In the genomic region with DNA sequence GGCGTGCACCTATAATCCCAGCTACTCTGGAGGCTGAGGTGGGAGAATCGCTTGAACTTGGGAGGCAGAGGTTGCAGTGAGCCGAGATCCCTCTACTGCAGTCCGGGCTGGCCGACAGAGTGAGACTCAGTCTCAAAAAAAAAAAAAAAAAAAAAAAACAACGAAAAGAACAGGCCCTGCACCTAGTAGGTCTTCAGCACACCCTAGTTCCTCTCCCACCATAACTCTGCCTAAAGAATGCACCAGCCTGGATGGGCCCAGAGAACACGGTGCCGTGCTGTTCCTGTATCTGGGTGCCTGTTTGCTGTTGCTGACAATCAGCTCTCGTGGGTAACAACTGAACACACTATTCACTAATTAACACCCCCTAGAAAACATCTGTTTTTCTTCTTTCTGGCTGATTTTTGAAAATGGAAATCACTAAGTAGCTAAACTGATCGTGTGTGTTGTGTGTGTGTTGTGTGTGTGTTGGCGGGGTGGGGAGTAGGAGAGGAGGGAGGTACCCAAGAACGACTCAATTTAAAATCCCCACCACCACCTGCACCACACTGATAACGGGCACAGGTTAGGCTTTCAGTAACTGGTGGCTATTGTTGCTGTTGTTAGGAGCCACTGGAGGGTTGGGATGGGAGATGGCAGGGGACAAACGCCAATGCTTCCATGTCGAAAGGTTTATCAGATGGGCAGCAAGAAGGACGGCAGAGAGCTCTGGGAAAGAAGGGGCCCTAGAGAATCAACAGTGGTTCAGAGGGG, we compare ENCODE assay signal across 24 cellular contexts. TPM values are rescaled to one million over a fixed set of nuclear protein-coding genes. Genes with fewer than 3 reads are reported as not detected.
DNase-seq lines count a peak whose midpoint lies in the region; ATAC-seq, FAIRE-seq and TF ChIP-seq lines count a peak whose summit lies in the region.
"Had no signal": no experiment of that assay in that cellular context is flagged by ENCODE, and none has a peak within 500 bp of the region (broad histone marks: within the 10 kb centered on the region; RNA-seq: fewer than 3 reads in every experiment).

No MANE protein-coding gene starts in this region.

- H3K9me3 ChIP-seq in IMR-90 (ENCODE audit: control insufficient read depth, insufficient read depth, low read length): no peaks in the 10 kb centered on the region
- no peaks in the 10 kb centered on the region for H3K9me3 ChIP-seq in H1 (ENCODE audit: insufficient read depth in 2 of 2, low read depth in 1 of 2, low read length in 1 of 2)
- no peaks in the 10 kb centered on the region for H3K9me3 ChIP-seq in neuronal stem cell (replicated peaks in 1 of 2; ENCODE audit: control insufficient read depth in 2 of 2, insufficient read depth in 1 of 2, low read depth in 1 of 2, low read length in 2 of 2)
- H3K9me3 ChIP-seq: A549; BE2C; BLaER1 treated with 17β-estradiol and CSF1 and Interleukin-3, amounts not matched to agents 10 nM and 100 nM had no signal

- no peak overlapping the region for H2AFZ ChIP-seq in IMR-90 (replicated peaks; ENCODE audit: low read length, poor library complexity)
- no peak overlapping the region for H2AFZ ChIP-seq in H1 (ENCODE audit: low read length)
- H2AFZ ChIP-seq in neuronal stem cell (ENCODE audit: low read length): no peak overlapping the region

- H3K23ac ChIP-seq in IMR-90 (ENCODE audit: low read depth, low read length) (no peak overlapping the region), H1 (ENCODE audit: insufficient read length) (no peak overlapping the region), neuronal stem cell (ENCODE audit: low read depth, low read length, poor library complexity) (no peak overlapping the region)

- TF ChIP-seq POLR2A in IMR-90 (IDR thresholded peaks at IDR 0.05; ENCODE audit: low read depth, low read length) (no peak), H1 (IDR thresholded peaks at IDR 0.05; ENCODE audit: control extremely low read depth in 1 of 2, low read depth in 2 of 2, low read length in 2 of 2) (no peak)

- DNase-seq in IMR-90 (no peak), H1 (ENCODE audit: low read depth in 1 of 2, low spot score in 2 of 2) (no peak), neuronal stem cell (ENCODE audit: low spot score) (no peak), glomerular visceral epithelial cell (ENCODE audit: extremely low spot score) (no peak)
- DNase-seq in activated naive CD8-positive, alpha-beta T cell treated with anti-CD3 and anti-CD28 coated beads, Interleukin-2, amount 50 U/mL, for 24 hours: no peak
- DNase-seq: 8988T; ACHN; AML-193; BE2C; CD4-positive, alpha-beta T cell; CD8-positive, alpha-beta memory T cell; DMS 273 treated with DMSO at 0.1 percent for 48 hours; DMS79; EL; GDM1; GOT3; H7; HCEC 1CT had no signal

- CTCF ChIA-PET in IMR-90 (lab: Yijun Ruan, JAX): no interaction called here
- CTCF ChIA-PET in H1 (lab: Charles Lee; ENCODE audit: partially characterized antibody): interaction anchor here (0.7 to 1.3 kb wide), 4 partner anchors 19 to 812 kb away, joined by 3 read pairs; no protein-coding TSS in a partner anchor

- H3K4me3 ChIP-seq in IMR-90 (ENCODE audit: insufficient read depth, low read depth, low read length) (no peak overlapping the region), H1 (ENCODE audit: extremely low read depth in 1 of 4, insufficient read depth in 2 of 4, low read depth in 3 of 4, low read length in 4 of 4) (no peak overlapping the region), neuronal stem cell (ENCODE audit: low read length in 2 of 2) (no peak overlapping the region)
- H3K4me3 ChIP-seq: A549; BLaER1 treated with 17β-estradiol and CSF1 and Interleukin-3, amounts not matched to agents 10 nM and 100 nM; GM12878 had no signal

- H3K56ac ChIP-seq in IMR-90 (ENCODE audit: extremely low read depth, insufficient read depth, low read length) (no peak overlapping the region), H1 (replicated peaks; ENCODE audit: insufficient read length, low read depth, low read length) (no peak overlapping the region)

- dilution Hi-C loops in IMR-90 (cut with HindIII; ENCODE audit: low sequenced_read_pairs, unreplicated experiment): no loop called here

- H3K23me2 ChIP-seq in H1 (ENCODE audit: low read depth, low read length): no peaks in the 10 kb centered on the region

- no peaks in the 10 kb centered on the region for H3K4me1 Mint-ChIP-seq in activated naive CD8-positive, alpha-beta T cell treated with anti-CD3 and anti-CD28 coated beads, Interleukin-2, amount 50 U/mL, for 24 hours
- H3K4me1 Mint-ChIP-seq: CD14-positive monocyte; CD8-positive, alpha-beta memory T cell had no signal

- H3K36me3 Mint-ChIP-seq in activated naive CD8-positive, alpha-beta T cell treated with anti-CD3 and anti-CD28 coated beads, Interleukin-2, amount 50 U/mL, for 24 hours (ENCODE audit: low read depth): no peaks in the 10 kb centered on the region
- H3K36me3 Mint-ChIP-seq: CD14-positive monocyte; CD8-positive, alpha-beta memory T cell had no signal

- H3K4me2 ChIP-seq in IMR-90 (ENCODE audit: low read depth, low read length): no peak overlapping the region
- no peak overlapping the region for H3K4me2 ChIP-seq in H1 (ENCODE audit: insufficient read depth in 1 of 2, low read depth in 2 of 2, low read length in 2 of 2)
- no peak overlapping the region for H3K4me2 ChIP-seq in neuronal stem cell (ENCODE audit: insufficient read depth, low read length, poor library complexity, severe bottlenecking)
- H3K4me2 ChIP-seq: A549; BLaER1 treated with 17β-estradiol and CSF1 and Interleukin-3, amounts not matched to agents 10 nM and 100 nM had no signal

- no peak overlapping the region for H3K27ac Mint-ChIP-seq in activated naive CD8-positive, alpha-beta T cell treated with anti-CD3 and anti-CD28 coated beads, Interleukin-2, amount 50 U/mL, for 24 hours
- H3K27ac Mint-ChIP-seq: CD4-positive, alpha-beta T cell; CD8-positive, alpha-beta memory T cell had no signal

- H3K27me3 ChIP-seq in IMR-90 (ENCODE audit: control insufficient read depth, insufficient read depth, low read length): no peaks in the 10 kb centered on the region
- no peaks in the 10 kb centered on the region; a peak in 1 of 7 replicates for H3K27me3 ChIP-seq in H1 (replicated peaks in 1 of 4; ENCODE audit: control insufficient read depth in 3 of 4, extremely low read depth in 1 of 4, insufficient read depth in 3 of 4, low read length in 3 of 4)
- peaks cover 0 to 3% (median 0%) of the 10 kb centered on the region in 3 experiments for H3K27me3 ChIP-seq in neuronal stem cell (ENCODE audit: control insufficient read depth in 3 of 3, insufficient read depth in 3 of 3, low read depth in 1 of 3, low read length in 3 of 3)
- H3K27me3 ChIP-seq: BE2C; BLaER1 treated with 17β-estradiol and CSF1 and Interleukin-3, amounts not matched to agents 10 nM and 100 nM had no signal

- H3K27me3 Mint-ChIP-seq in activated naive CD8-positive, alpha-beta T cell treated with anti-CD3 and anti-CD28 coated beads, Interleukin-2, amount 50 U/mL, for 24 hours: no peaks in the 10 kb centered on the region

- FAIRE-seq in H1 (lab: Jason Lieb, UNC): no peak
- FAIRE-seq: A549, D721Med, GM12878 had no signal

- intact Hi-C loops in IMR-90 (cut with micrococcal nuclease): no loop called here

- no peak overlapping the region for H4K5ac ChIP-seq in IMR-90 (ENCODE audit: low read depth, low read length)
- no peak overlapping the region for H4K5ac ChIP-seq in H1 (ENCODE audit: insufficient read length, low read depth, low read length)

- no peaks in the 10 kb centered on the region for H4K20me1 ChIP-seq in IMR-90 (ENCODE audit: insufficient read depth, low read length)
- no peaks in the 10 kb centered on the region for H4K20me1 ChIP-seq in H1 (replicated peaks in 1 of 2; ENCODE audit: control insufficient read depth in 1 of 2, insufficient read depth in 2 of 2, low read length in 2 of 2)
- H4K20me1 ChIP-seq: BLaER1 treated with 17β-estradiol and CSF1 and Interleukin-3, amounts not matched to agents 10 nM and 100 nM had no signal

- H3K36me3 ChIP-seq in IMR-90 (ENCODE audit: control insufficient read depth, insufficient read depth, low read length): no peaks in the 10 kb centered on the region
- no peaks in the 10 kb centered on the region for H3K36me3 ChIP-seq in H1 (ENCODE audit: control insufficient read depth in 2 of 4, insufficient read depth in 4 of 4, low read length in 3 of 4)
- no peaks in the 10 kb centered on the region for H3K36me3 ChIP-seq in neuronal stem cell (replicated peaks in 1 of 2; ENCODE audit: control insufficient read depth in 2 of 2, insufficient read depth in 2 of 2, low read length in 2 of 2)
- H3K36me3 ChIP-seq: BE2C; BLaER1 treated with 17β-estradiol and CSF1 and Interleukin-3, amounts not matched to agents 10 nM and 100 nM had no signal

- no peak overlapping the region for H2BK20ac ChIP-seq in IMR-90 (ENCODE audit: low read depth, low read length)
- H2BK20ac ChIP-seq in H1 (ENCODE audit: low read length): no peak overlapping the region

- H3K9ac ChIP-seq in IMR-90 (ENCODE audit: low read depth, low read length): no peak overlapping the region
- no peak overlapping the region for H3K9ac ChIP-seq in H1 (replicated peaks in 1 of 4; ENCODE audit: extremely low read depth in 1 of 4, low read depth in 3 of 4, low read length in 3 of 4)
- peak overlapping the region; percentile 55 for H3K9ac ChIP-seq in neuronal stem cell (ENCODE audit: low read depth, low read length, poor library complexity)
- H3K9ac ChIP-seq: BLaER1 treated with 17β-estradiol and CSF1 and Interleukin-3, amounts not matched to agents 10 nM and 100 nM had no signal

- WGBS in IMR-90 (ENCODE audit: extremely low coverage in 2 of 2, insufficient read length in 1 of 2), 2 experiments: 92% methylated on average over 3 of the region's 16 CpGs; no CpG with 5 or more reads in 1 of the 2 experiments
- 93% methylated on average over 12 of the region's 16 CpGs; no CpG with 5 or more reads in 1 of the 2 experiments for WGBS in H1 (ENCODE audit: extremely low coverage in 1 of 2, insufficient coverage in 1 of 2, insufficient read length in 1 of 2, insufficient replicate concordance in 2 of 2, low coverage in 1 of 2, low lambda C conversion rate in 2 of 2, missing lambda C conversion rate in 1 of 2), 2 experiments
- no CpG with 5 or more reads among the region's 16 CpGs for WGBS in neuronal stem cell (ENCODE audit: extremely low coverage in 2 of 2, insufficient read length in 2 of 2, insufficient replicate concordance in 1 of 2), 2 donors

- no peaks in the 10 kb centered on the region for H3K79me2 ChIP-seq in H1 (ENCODE audit: control insufficient read depth in 1 of 2, insufficient read depth in 2 of 2, low read length in 2 of 2)

- no peak overlapping the region for H4K8ac ChIP-seq in IMR-90 (ENCODE audit: low read depth in 2 of 2, low read length in 2 of 2)
- H4K8ac ChIP-seq in H1 (ENCODE audit: extremely low read depth, insufficient read depth, low read length): no peak overlapping the region
- H4K8ac ChIP-seq in neuronal stem cell (ENCODE audit: low read depth, low read length): no peak overlapping the region

- TF ChIP-seq CTCF in IMR-90 (conservative IDR thresholded peaks at IDR 0.05; ENCODE audit: low read depth, low read length) (no peak), H1 (IDR thresholded peaks at IDR 0.05; ENCODE audit: control extremely low read depth in 1 of 3, insufficient read depth in 1 of 3, low read depth in 1 of 3, low read length in 3 of 3) (no peak)

- no peak overlapping the region for H2BK15ac ChIP-seq in IMR-90 (ENCODE audit: low read depth, low read length)
- no peak overlapping the region for H2BK15ac ChIP-seq in H1 (ENCODE audit: low read length)
- no peak overlapping the region for H2BK15ac ChIP-seq in neuronal stem cell (ENCODE audit: low read length)

- H3K4me1 ChIP-seq in IMR-90 (ENCODE audit: control insufficient read depth, insufficient read depth, low read length) (peaks cover 5% of the 10 kb centered on the region), H1 (replicated peaks in 1 of 4; ENCODE audit: control insufficient read depth in 3 of 4, insufficient read depth in 4 of 4, low read length in 3 of 4) (peaks cover 0 to 4% (median 2%) of the 10 kb centered on the region in 4 experiments; a peak in 3 of 7 replicates), neuronal stem cell (ENCODE audit: control insufficient read depth in 2 of 2, insufficient read depth in 1 of 2, low read depth in 1 of 2, low read length in 2 of 2) (no peaks in the 10 kb centered on the region)
- H3K4me1 ChIP-seq: A549; BE2C; BLaER1 treated with 17β-estradiol and CSF1 and Interleukin-3, amounts not matched to agents 10 nM and 100 nM had no signal

- no peaks in the 10 kb centered on the region for H3K9me3 Mint-ChIP-seq in activated naive CD8-positive, alpha-beta T cell treated with anti-CD3 and anti-CD28 coated beads, Interleukin-2, amount 50 U/mL, for 24 hours
- H3K9me3 Mint-ChIP-seq: CD4-positive, alpha-beta T cell had no signal

- H2BK120ac ChIP-seq in IMR-90 (ENCODE audit: low read depth, low read length) (no peak overlapping the region), H1 (replicated peaks; ENCODE audit: low read depth, low read length) (no peak overlapping the region), neuronal stem cell (ENCODE audit: low read depth, low read length) (no peak overlapping the region)

- H3K79me1 ChIP-seq in IMR-90 (ENCODE audit: low read depth in 1 of 2, low read length in 2 of 2): no peaks in the 10 kb centered on the region
- no peaks in the 10 kb centered on the region for H3K79me1 ChIP-seq in H1 (ENCODE audit: low read depth, low read length)
- no peaks in the 10 kb centered on the region for H3K79me1 ChIP-seq in neuronal stem cell (ENCODE audit: low read depth, low read length)

- no TSS peak for BruUV-seq in IMR-90 (replicated peaks; lab: Mats Ljungman, UMichigan)

- in situ Hi-C loops in IMR-90 (cut with MboI; ENCODE audit: low sequenced_read_pairs): no loop called here

- H3K9me1 ChIP-seq in IMR-90 (ENCODE audit: insufficient read depth, low read length): peaks cover 8% of the 10 kb centered on the region

- ATAC-seq in IMR-90 (ENCODE audit: low read depth) (no peak), HG03571 (IDR thresholded peaks at IDR 0.05; ENCODE audit: unreplicated experiment) (no peak)
- ATAC-seq in activated naive CD8-positive, alpha-beta T cell treated with anti-CD3 and anti-CD28 coated beads, Interleukin-2, amount 50 U/mL, for 24 hours: no peak
- ATAC-seq: A549, GM12878 had no signal

- H2AK5ac ChIP-seq in IMR-90 (ENCODE audit: low read depth, low read length): 0 out of 2 replicates have a peak overlapping the region, but pooled peaks have one; percentile 10
- H2AK5ac ChIP-seq in H1 (ENCODE audit: low read depth, low read length): 0 out of 2 replicates have a peak overlapping the region, but pooled peaks have one; percentile 15
- no peak overlapping the region for H2AK5ac ChIP-seq in neuronal stem cell (ENCODE audit: low read depth, low read length)

- H2BK12ac ChIP-seq in H1 (ENCODE audit: low read depth, low read length) (0 out of 2 replicates have a peak overlapping the region, but pooled peaks have one; percentile 23), neuronal stem cell (ENCODE audit: low read length) (no peak overlapping the region)

- TF ChIP-seq RAD21 in IMR-90 (IDR thresholded peaks at IDR 0.05; ENCODE audit: low read length) (no peak), H1 (IDR thresholded peaks at IDR 0.05 in 1 of 2, conservative IDR thresholded peaks at IDR 0.05 in 1 of 2; ENCODE audit: low read depth in 2 of 2, low read length in 2 of 2) (no peak)

- POLR2A ChIA-PET in IMR-90 (lab: Charles Lee; ENCODE audit: unreplicated experiment) (no interaction called here), H1 (lab: Charles Lee; ENCODE audit: partially characterized antibody) (interaction anchor here (1.0 kb wide), 1 partner anchor 12 kb away, joined by 3 read pairs; no protein-coding TSS in a partner anchor)

- H3K4ac ChIP-seq in IMR-90 (ENCODE audit: low read depth, low read length) (no peak overlapping the region), H1 (replicated peaks; ENCODE audit: insufficient read length, low read depth, low read length) (no peak overlapping the region), neuronal stem cell (ENCODE audit: low read length) (peak overlapping the region; percentile 71)

- no peak for TF ChIP-seq EP300 in H1 (IDR thresholded peaks at IDR 0.05; ENCODE audit: borderline replicate concordance in 1 of 2, low read depth in 2 of 2, low read length in 2 of 2)

- H2AK9ac ChIP-seq in IMR-90 (replicated peaks; ENCODE audit: low read depth, low read length, poor library complexity): no peak overlapping the region

- H3K18ac ChIP-seq in IMR-90 (ENCODE audit: low read depth, low read length): no peak overlapping the region
- H3K18ac ChIP-seq in H1 (ENCODE audit: extremely low read depth, low read length): no peak overlapping the region
- H3K18ac ChIP-seq in neuronal stem cell (ENCODE audit: low read length): peak overlapping the region; percentile 19

- H3K27ac ChIP-seq in IMR-90 (ENCODE audit: insufficient read depth, low read length) (no peak overlapping the region), H1 (ENCODE audit: low read depth, low read length) (no peak overlapping the region), neuronal stem cell (replicated peaks; ENCODE audit: low read length) (no peak overlapping the region)
- H3K27ac ChIP-seq: A549; BLaER1 treated with 17β-estradiol and CSF1 and Interleukin-3, amounts not matched to agents 10 nM and 100 nM had no signal

- no peak overlapping the region for H3K4me3 Mint-ChIP-seq in activated naive CD8-positive, alpha-beta T cell treated with anti-CD3 and anti-CD28 coated beads, Interleukin-2, amount 50 U/mL, for 24 hours
- H3K4me3 Mint-ChIP-seq: CD14-positive monocyte; CD4-positive, alpha-beta T cell; CD8-positive, alpha-beta memory T cell had no signal

- no peak overlapping the region for H2BK5ac ChIP-seq in IMR-90 (ENCODE audit: low read depth, low read length, poor library complexity, severe bottlenecking)
- H2BK5ac ChIP-seq in H1 (ENCODE audit: low read depth, low read length): no peak overlapping the region
- no peak overlapping the region for H2BK5ac ChIP-seq in neuronal stem cell (ENCODE audit: low read length)

- H3K14ac ChIP-seq in IMR-90 (replicated peaks; ENCODE audit: low read depth, low read length) (no peak overlapping the region), H1 (ENCODE audit: insufficient read length) (no peak overlapping the region), neuronal stem cell (ENCODE audit: low read length) (no peak overlapping the region)

- no peak overlapping the region for H4K91ac ChIP-seq in IMR-90 (ENCODE audit: insufficient read depth, low read depth, low read length)
- no peak overlapping the region for H4K91ac ChIP-seq in H1 (replicated peaks; ENCODE audit: insufficient read length, low read length)
- no peak overlapping the region for H4K91ac ChIP-seq in neuronal stem cell (ENCODE audit: low read depth, low read length, poor library complexity)

RNA-seq across cellular contexts. Expression of a gene that starts 40.6 kb away (rescaled TPM):
- 3.6 and 6.7 TPM in 2 replicates for total RNA-seq in IMR-90 (2012; rRNA removed)
- polyA plus RNA-seq in IMR-90 (2012; rRNA removed) (12.9 and 16.2 TPM in 2 replicates), H1 (2011; rRNA removed) (8.0 and 13.6 TPM in 2 replicates)
- 7.5 and 19.5 TPM in 2 replicates for polyA plus RNA-seq in IMR-90 (2012; cell fraction: cytosol; rRNA removed)
- polyA plus RNA-seq in IMR-90 (2012; cell fraction: nucleus; rRNA removed; ENCODE audit: low replicate concordance): 25.1 and 51.6 TPM in 2 replicates
- total RNA-seq in H1 (2021; fragmentation: NEBNext Ultra II Directional; extraction: Animal tissue kit (Norgen Biotek cat#: 25700)): 15.6 and 15.9 TPM in 2 replicates
- 7.7 TPM for polyA plus RNA-seq in H1 (2011; cell fraction: cytosol; rRNA removed)
- 10.9 TPM for polyA plus RNA-seq in H1 (2011; cell fraction: nucleus; rRNA removed)
- polyA plus RNA-seq in H1 (2012, experiment 1 of 2): 6.3 to 10.4 TPM (median 7.5 TPM) in 4 replicates
- 8.6 TPM for polyA plus RNA-seq in H1 (2012, experiment 2 of 2)
- 8.4 TPM for polyA plus RNA-seq in H1 (2013, experiment 1 of 2)
- polyA plus RNA-seq in H1 (2013, experiment 2 of 2): 7.9 TPM
- polyA minus RNA-seq in H1 (2011; rRNA and poly(A)+ RNA removed): 3.0 and 3.1 TPM in 2 replicates
- 9.0 TPM for polyA minus RNA-seq in H1 (2011; cell fraction: cytosol; rRNA and poly(A)+ RNA removed)
- polyA minus RNA-seq in H1 (2011; cell fraction: nucleus; rRNA and poly(A)+ RNA removed): 9.1 TPM
- 21.0 TPM for polyA plus RNA-seq in neuronal stem cell (2013, experiment 1 of 2)
- 20.8 TPM for polyA plus RNA-seq in neuronal stem cell (2013, experiment 2 of 2)
- polyA plus RNA-seq: CD8-positive, alpha-beta memory T cell had no signal
